22 cellular contexts compared by ENCODE assay signal in genomic region chr20:22560817-22561216, GRCh38. TPM values are rescaled to one million over a fixed set of nuclear protein-coding genes. Genes with fewer than 3 reads are reported as not detected.
"Had no signal": no experiment of that assay in that cellular context is flagged by ENCODE, and none has a peak within 500 bp of the region (broad histone marks: within the 10 kb centered on the region; RNA-seq: fewer than 3 reads in every experiment).

No MANE protein-coding gene starts in this region.

- ATAC-seq: activated CD4-positive, alpha-beta T cell treated with anti-CD3 and anti-CD28 coated beads for 36 hours; esophagus mucosa; heart right ventricle; natural killer cell had no signal

- H3K9me3 ChIP-seq: heart right ventricle, tibial nerve had no signal

- H3K4me1 Mint-ChIP-seq: activated CD4-positive, alpha-beta T cell treated with anti-CD3 and anti-CD28 coated beads for 36 hours; immature natural killer cell; natural killer cell had no signal

- H3K9me3 Mint-ChIP-seq: activated T-helper 1 cell treated with anti-CD3 and anti-CD28 coated beads, Interleukin-12 subunit alpha, Interleukin-12 subunit beta, Interleukin-2, Interleukin-4 antibody, amounts not matched to agents 30 ng/mL and 10 ng/mL and 1 ng/mL, durations not matched to agents 14 hours and 24 hours and 36 hours; T-helper 2 cell treated with Interferon-gamma antibody and Interleukin-4, amounts not matched to agents 5 μg/mL and 100 μg/mL, for 36 hours had no signal

- H3K27ac ChIP-seq: heart right ventricle, tibial nerve had no signal

- H3K27ac Mint-ChIP-seq: activated CD4-positive, alpha-beta T cell treated with anti-CD3 and anti-CD28 coated beads for 36 hours; activated naive CD8-positive, alpha-beta T cell; activated T-helper 1 cell treated with anti-CD3 and anti-CD28 coated beads, Interleukin-12 subunit alpha, Interleukin-12 subunit beta, Interleukin-2, Interleukin-4 antibody, amounts not matched to agents 30 ng/mL and 10 ng/mL and 1 ng/mL, durations not matched to agents 14 hours and 24 hours and 36 hours; immature natural killer cell; natural killer cell; T-helper 2 cell treated with Interferon-gamma antibody and Interleukin-4, amounts not matched to agents 5 μg/mL and 100 μg/mL, for 36 hours had no signal

- DNase-seq: activated CD4-positive, alpha-beta T cell treated with anti-CD3 and anti-CD28 coated beads for 36 hours; activated CD4-positive, alpha-beta T cell treated with anti-CD3 and anti-CD28 coated beads, Interleukin-2, amount 50 U/mL, for 48 hours; activated gamma-delta T cell treated with Interleukin-2 at 50 U/mL for 16 hours; activated T-cell treated with anti-CD3 and anti-CD28 coated beads for 4 hours; effector CD4-positive, alpha-beta T cell; heart right ventricle; immature natural killer cell; kidney glomerular epithelial cell; mesendoderm; natural killer cell; nucleus accumbens; stimulated activated CD4-positive, alpha-beta T cell treated with anti-CD3 and anti-CD28 coated beads, Interleukin-12 subunit alpha, Interleukin-12 subunit beta, amount 100 ng/mL, for 4 hours; stimulated activated CD4-positive, alpha-beta T cell treated with anti-CD3 and anti-CD28 coated beads, Interleukin-1b, Interleukin-23, amount 100 ng/mL, for 48 hours; stimulated activated CD8-positive, alpha-beta memory T cell treated with anti-CD3 and anti-CD28 coated beads, Interleukin-4, amount 100 ng/mL, for 48 hours; stimulated activated naive CD4-positive, alpha-beta T cell had no signal

- H3K36me3 Mint-ChIP-seq: activated naive CD8-positive, alpha-beta T cell; natural killer cell had no signal

- H3K4me3 Mint-ChIP-seq: activated CD4-positive, alpha-beta T cell treated with anti-CD3 and anti-CD28 coated beads for 36 hours; activated naive CD8-positive, alpha-beta T cell; activated T-helper 1 cell treated with anti-CD3 and anti-CD28 coated beads, Interleukin-12 subunit alpha, Interleukin-12 subunit beta, Interleukin-2, Interleukin-4 antibody, amounts not matched to agents 30 ng/mL and 10 ng/mL and 1 ng/mL, durations not matched to agents 14 hours and 24 hours and 36 hours; immature natural killer cell; natural killer cell; T-helper 2 cell treated with Interferon-gamma antibody and Interleukin-4, amounts not matched to agents 5 μg/mL and 100 μg/mL, for 36 hours had no signal

- H3K4me1 ChIP-seq: heart right ventricle, tibial nerve had no signal

- H3K4me3 ChIP-seq: heart right ventricle, tibial nerve had no signal

- H3K36me3 ChIP-seq: heart right ventricle, tibial nerve had no signal

RNA-seq across cellular contexts. Expression of gene FOXA2, which starts 23.6 kb away (rescaled TPM):
- total RNA-seq: activated CD4-positive, alpha-beta T cell treated with anti-CD3 and anti-CD28 coated beads for 36 hours; activated T-helper 1 cell treated with anti-CD3 and anti-CD28 coated beads, Interleukin-12 subunit alpha, Interleukin-12 subunit beta, Interleukin-2, Interleukin-4 antibody, amounts not matched to agents 30 ng/mL and 10 ng/mL and 1 ng/mL, durations not matched to agents 14 hours and 24 hours and 36 hours; cerebellum; heart right ventricle; natural killer cell; subcutaneous adipose tissue had no signal
